14 cellular contexts compared by ENCODE assay signal in the genomic region with DNA sequence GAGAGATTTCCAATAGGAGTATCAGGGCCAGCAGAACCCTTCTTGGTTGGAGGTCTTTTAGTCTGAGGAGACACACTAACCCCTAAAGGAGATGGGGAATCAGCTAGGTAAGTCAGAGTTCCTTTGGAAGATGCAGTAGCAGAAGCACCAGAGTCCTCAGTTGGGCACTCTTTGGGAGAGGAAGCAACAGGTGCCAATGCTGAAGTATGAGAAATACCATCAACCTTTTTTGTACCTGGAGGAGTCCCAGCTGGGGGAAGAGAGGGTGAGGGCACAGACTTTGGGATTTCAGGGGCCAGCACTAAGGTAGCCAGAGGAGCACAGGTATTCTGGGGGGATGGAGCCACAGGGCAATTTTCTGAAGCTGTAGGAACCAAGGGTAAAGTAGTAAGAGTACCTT. TPM values are rescaled to one million over a fixed set of nuclear protein-coding genes. Genes with fewer than 3 reads are reported as not detected.
DNase-seq lines count a peak whose midpoint lies in the region; ATAC-seq, FAIRE-seq and TF ChIP-seq lines count a peak whose summit lies in the region.
"Had no signal": no experiment of that assay in that cellular context is flagged by ENCODE, and none has a peak within 500 bp of the region (broad histone marks: within the 10 kb centered on the region; RNA-seq: fewer than 3 reads in every experiment).

No MANE protein-coding gene starts in this region.

- H3K4me2 ChIP-seq in Loucy (ENCODE audit: low read depth, low read length, poor library complexity, severe bottlenecking), result peak overlapping the region; percentile 89
- H3K4me2 ChIP-seq in K562 (ENCODE audit: insufficient read depth, low read length), result no peak overlapping the region

- H3K4me1 ChIP-seq in Loucy (ENCODE audit: insufficient read depth, low read length, poor library complexity, severe bottlenecking) (peaks cover 62% of the 10 kb centered on the region), K562 (replicated peaks in 1 of 2; ENCODE audit: control insufficient read depth in 2 of 2, insufficient read depth in 2 of 2, low read length in 2 of 2) (peaks cover 28 to 44% of the 10 kb centered on the region in 2 experiments), skeletal muscle tissue (ENCODE audit: control insufficient read depth in 3 of 3, insufficient read depth in 3 of 3, low read length in 3 of 3) (peaks cover 64 to 73% (median 68%) of the 10 kb centered on the region in 3 donors), left lung (peaks cover 17 to 84% of the 10 kb centered on the region in 2 donors)

- H3K27me3 Mint-ChIP-seq in activated CD4-positive, alpha-beta T cell treated with anti-CD3 and anti-CD28 coated beads, Interleukin-2, amount 10 ng/mL, durations not matched to agents 24 days and 14 days, result no peaks in the 10 kb centered on the region

- no TSS peak for BruUV-seq in K562 (replicated peaks; lab: Mats Ljungman, UMichigan)

- H3K79me2 ChIP-seq in Loucy (ENCODE audit: insufficient read depth, low read length), result peaks cover 97% of the 10 kb centered on the region
- peaks cover 96% of the 10 kb centered on the region for H3K79me2 ChIP-seq in K562 (ENCODE audit: control insufficient read depth, insufficient read depth, low read length)

- H3K27ac Mint-ChIP-seq in activated CD4-positive, alpha-beta T cell treated with anti-CD3 and anti-CD28 coated beads, Interleukin-2, amount 10 ng/mL, durations not matched to agents 24 days and 14 days, result peak overlapping the region; percentile 72

- intact Hi-C loops in activated CD4-positive, alpha-beta T cell treated with anti-CD3 and anti-CD28 coated beads, Interleukin-2, amount 10 ng/mL, durations not matched to agents 24 days and 14 days (cut with micrococcal nuclease), result no loop called here
- intact Hi-C loops in K562 (cut with micrococcal nuclease), result no loop called here
- intact Hi-C loops in left lung (cut with DNase I), result no loop called here

- no peak for TF ChIP-seq POLR2A in K562 (conservative IDR thresholded peaks at IDR 0.05)

- H3K9ac ChIP-seq in Loucy (ENCODE audit: low read depth, low read length, poor library complexity, severe bottlenecking), result peak overlapping the region; percentile 7
- H3K9ac ChIP-seq in K562 (ENCODE audit: insufficient read depth in 1 of 2, low read depth in 2 of 2, low read length in 2 of 2), result peak overlapping the region; percentile 13 to 18; a peak in 1 of 4 replicates
- H3K9ac ChIP-seq in skeletal muscle tissue (ENCODE audit: low read depth in 1 of 3, low read length in 3 of 3), result peak overlapping the region in 2 of 3 donors; percentile 2 to 33

- H3K36me3 ChIP-seq in Loucy (ENCODE audit: insufficient read depth, low read length), result peaks cover 59% of the 10 kb centered on the region
- H3K36me3 ChIP-seq in K562 (ENCODE audit: control insufficient read depth, insufficient read depth, low read length), result peaks cover 96% of the 10 kb centered on the region
- peaks cover 25 to 36% (median 32%) of the 10 kb centered on the region in 3 donors for H3K36me3 ChIP-seq in skeletal muscle tissue (ENCODE audit: control insufficient read depth in 3 of 3, insufficient read depth in 3 of 3, low read length in 3 of 3)
- H3K36me3 ChIP-seq in left lung, result peaks cover 4 to 61% of the 10 kb centered on the region in 2 donors

- H3K4me3 ChIP-seq in Loucy (ENCODE audit: low read length, poor library complexity, severe bottlenecking), result peak overlapping the region; percentile 99
- no peak overlapping the region for H3K4me3 ChIP-seq in K562
- no peak overlapping the region for H3K4me3 ChIP-seq in skeletal muscle tissue (ENCODE audit: low read length in 3 of 3)
- H3K4me3 ChIP-seq in left lung, result no peak overlapping the region
- H3K4me3 ChIP-seq: heart right ventricle, PC-9 had no signal

- CTCF ChIA-PET in K562 (lab: Yijun Ruan, JAX; ENCODE audit: low intra/inter-chr PET ratio), result no interaction called here

- H3K4me3 Mint-ChIP-seq in activated CD4-positive, alpha-beta T cell treated with anti-CD3 and anti-CD28 coated beads, Interleukin-2, amount 10 ng/mL, durations not matched to agents 24 days and 14 days, result peak overlapping the region; percentile 6

- ATAC-seq in K562 (no peak), left lung (no peak), HG03108 (IDR thresholded peaks at IDR 0.05; ENCODE audit: unreplicated experiment) (no peak)
- ATAC-seq: heart right ventricle had no signal

- peaks cover 85% of the 10 kb centered on the region for H3K36me3 Mint-ChIP-seq in activated CD4-positive, alpha-beta T cell treated with anti-CD3 and anti-CD28 coated beads, Interleukin-2, amount 10 ng/mL, durations not matched to agents 24 days and 14 days (ENCODE audit: low read depth)

- POLR2A ChIA-PET in K562 (lab: Yijun Ruan, JAX), result interaction anchor here (0.6 to 4.6 kb wide), 4 partner anchors 9 to 74 kb away, joined by 3 to 32 read pairs (median 6); partner anchors contain the start of gene ATP5F1B

- H3K4me1 Mint-ChIP-seq in activated CD4-positive, alpha-beta T cell treated with anti-CD3 and anti-CD28 coated beads, Interleukin-2, amount 10 ng/mL, durations not matched to agents 24 days and 14 days, result peaks cover 74% of the 10 kb centered on the region

- TF ChIP-seq EP300 in K562 (IDR thresholded peaks at IDR 0.05; ENCODE audit: low read length), result no peak

- H3K27ac ChIP-seq in K562 (ENCODE audit: extremely low read depth, low read depth, low read length) (peak overlapping the region; percentile 33; the same call in 1 of the 3 replicates), skeletal muscle tissue (ENCODE audit: low read depth, low read length) (peak overlapping the region; percentile 4), left lung (no peak overlapping the region)

- no peaks in the 10 kb centered on the region for H3K9me3 Mint-ChIP-seq in activated CD4-positive, alpha-beta T cell treated with anti-CD3 and anti-CD28 coated beads, Interleukin-2, amount 10 ng/mL, durations not matched to agents 24 days and 14 days

- H2AFZ ChIP-seq in Loucy (ENCODE audit: low read length) (no peak overlapping the region), K562 (ENCODE audit: low read depth, low read length) (no peak overlapping the region)
- H2AFZ ChIP-seq: PC-9 had no signal

- H3K9me1 ChIP-seq in K562 (ENCODE audit: control insufficient read depth, insufficient read depth, low read length), result peaks cover 36% of the 10 kb centered on the region

- H4K20me1 ChIP-seq in Loucy (ENCODE audit: insufficient read depth, low read length, poor library complexity, severe bottlenecking), result peaks cover 98% of the 10 kb centered on the region
- peaks cover 73% of the 10 kb centered on the region for H4K20me1 ChIP-seq in K562 (replicated peaks; ENCODE audit: control insufficient read depth, insufficient read depth, low read length)

- no peaks in the 10 kb centered on the region for H3K9me2 ChIP-seq in Loucy (replicated peaks; ENCODE audit: low read depth, low read length)

- TF ChIP-seq CTCF in Loucy (conservative IDR thresholded peaks at IDR 0.05; ENCODE audit: low read length) (no peak), K562 (IDR thresholded peaks at IDR 0.05 in 2 of 3, conservative IDR thresholded peaks at IDR 0.05 in 1 of 3; ENCODE audit: insufficient read depth in 2 of 3, low read depth in 1 of 3, low read length in 3 of 3) (no peak), left lung (IDR thresholded peaks at IDR 0.05) (no peak)

- DNase-seq in activated CD4-positive, alpha-beta T cell treated with anti-CD3 and anti-CD28 coated beads, Interleukin-2, amount 10 ng/mL, durations not matched to agents 24 days and 14 days, result no peak
- DNase-seq in activated CD4-positive, alpha-beta T cell treated with anti-CD3 and anti-CD28 coated beads for 4 hours, result no peak
- no peak for DNase-seq in K562 (ENCODE audit: extremely low read depth in 1 of 4, low spot score in 3 of 4)
- no peak for DNase-seq in activated gamma-delta T cell (lab: John Stamatoyannopoulos, UW)
- DNase-seq in left lung, result no peak
- DNase-seq: effector memory CD4-positive, alpha-beta T cell; GDM1; heart right ventricle; NCI-H2081; PC-9 had no signal

- no peak for TF ChIP-seq RAD21 in K562 (CRISPR knock-in tag; conservative IDR thresholded peaks at IDR 0.05 in 1 of 2, IDR thresholded peaks at IDR 0.05 in 1 of 2)

- in situ Hi-C loops in K562 (cut with MboI), result no loop called here

- H3K27me3 ChIP-seq in Loucy (ENCODE audit: insufficient read depth, low read length, poor library complexity, severe bottlenecking), result no peaks in the 10 kb centered on the region
- no peaks in the 10 kb centered on the region for H3K27me3 ChIP-seq in K562 (ENCODE audit: control insufficient read depth in 2 of 2, insufficient read depth in 2 of 2, low read length in 2 of 2)
- H3K27me3 ChIP-seq in skeletal muscle tissue (ENCODE audit: control insufficient read depth in 3 of 3, insufficient read depth in 3 of 3, low read length in 3 of 3), result no peaks in the 10 kb centered on the region
- no peaks in the 10 kb centered on the region for H3K27me3 ChIP-seq in left lung
- H3K27me3 ChIP-seq: heart right ventricle had no signal

- H3K9me3 ChIP-seq in Loucy (ENCODE audit: insufficient read depth, low read depth, low read length) (no peaks in the 10 kb centered on the region), K562 (replicated peaks; ENCODE audit: control insufficient read depth, insufficient read depth, low read depth, low read length) (no peaks in the 10 kb centered on the region), skeletal muscle tissue (ENCODE audit: control insufficient read depth in 3 of 3, low read length in 3 of 3) (no peaks in the 10 kb centered on the region), left lung (no peaks in the 10 kb centered on the region)
- H3K9me3 ChIP-seq: heart right ventricle had no signal

- no peak for FAIRE-seq in K562 (lab: Jason Lieb, UNC)

- peaks cover 2% of the 10 kb centered on the region; the same call in 1 of the 2 replicates for H3F3A ChIP-seq in Loucy (ENCODE audit: low read depth)

RNA-seq across cellular contexts. Expression of gene NACA, which starts 6.0 kb away (rescaled TPM):
- 1,041 and 1,057 TPM in 2 replicates for total RNA-seq in activated CD4-positive, alpha-beta T cell treated with anti-CD3 and anti-CD28 coated beads, Interleukin-2, amount 10 ng/mL, durations not matched to agents 24 days and 14 days
- total RNA-seq in K562 (2011; cell fraction: chromatin; rRNA removed; ENCODE audit: low replicate concordance), result 132 and 260 TPM in 2 replicates
- total RNA-seq in K562 (2011; cell fraction: nucleolus; rRNA removed), result 93.4 and 98.8 TPM in 2 replicates
- total RNA-seq in K562 (2011; cell fraction: nucleoplasm; rRNA removed), result 176 and 303 TPM in 2 replicates
- total RNA-seq in K562 (2014; rRNA removed), result 1,508 and 1,729 TPM in 2 replicates
- total RNA-seq in K562 (2014; rRNA removed; fragmentation: Illumina TruSeq; extraction: Trizol), result 2,249 and 2,401 TPM in 2 replicates
- total RNA-seq in K562 (2015; rRNA removed; fragmentation: Illumina TruSeq; extraction: Trizol), result 2,051 and 2,139 TPM in 2 replicates
- 1,030 and 1,135 TPM in 2 replicates for total RNA-seq in K562 (2021)
- 1,225 and 1,538 TPM in 2 replicates for polyA plus RNA-seq in K562 (2011; rRNA removed)
- 364 and 765 TPM in 2 replicates for polyA plus RNA-seq in K562 (2011; cell fraction: cytosol; rRNA removed)
- polyA plus RNA-seq in K562 (2011; cell fraction: nucleus; rRNA removed), result 212 and 417 TPM in 2 replicates
- polyA plus RNA-seq in K562 (2012), result 1,935 and 2,376 TPM in 2 replicates
- polyA plus RNA-seq in K562 (2014; fragmentation: Illumina TruSeq; extraction: Trizol), result 1,591 and 1,645 TPM in 2 replicates
- polyA plus RNA-seq in K562 (2014; fragmentation: Nextera tagmentation; extraction: Ambion mirVana), result 1,000 to 10,000 TPM; 2,280 to 2,416 TPM
- polyA plus RNA-seq in K562 (2014; rRNA removed), result 1,506 and 1,626 TPM in 2 replicates
- 1,074 and 1,137 TPM in 2 replicates for polyA minus RNA-seq in K562 (2011; rRNA and poly(A)+ RNA removed)
- 239 and 257 TPM in 2 replicates for polyA minus RNA-seq in K562 (2011; cell fraction: cytosol; rRNA and poly(A)+ RNA removed)
- polyA minus RNA-seq in K562 (2011; cell fraction: nucleus; rRNA and poly(A)+ RNA removed), result 60.7 and 154 TPM in 2 replicates
- 910 TPM for total RNA-seq in skeletal muscle tissue
- total RNA-seq in left lung, result 100 to 1,000 TPM; 531 to 592 TPM

RNA-seq across cellular contexts. Expression of gene PTGES3, which starts 31.0 kb away (rescaled TPM):
- 351 and 357 TPM in 2 replicates for total RNA-seq in activated CD4-positive, alpha-beta T cell treated with anti-CD3 and anti-CD28 coated beads, Interleukin-2, amount 10 ng/mL, durations not matched to agents 24 days and 14 days
- total RNA-seq in K562 (2011; cell fraction: chromatin; rRNA removed; ENCODE audit: low replicate concordance), result 48.9 and 100 TPM in 2 replicates
- 50.0 and 54.2 TPM in 2 replicates for total RNA-seq in K562 (2011; cell fraction: nucleolus; rRNA removed)
- total RNA-seq in K562 (2011; cell fraction: nucleoplasm; rRNA removed), result 77.5 and 136 TPM in 2 replicates
- total RNA-seq in K562 (2014; rRNA removed), result 169 and 231 TPM in 2 replicates
- 280 and 322 TPM in 2 replicates for total RNA-seq in K562 (2014; rRNA removed; fragmentation: Illumina TruSeq; extraction: Trizol)
- 251 and 256 TPM in 2 replicates for total RNA-seq in K562 (2015; rRNA removed; fragmentation: Illumina TruSeq; extraction: Trizol)
- total RNA-seq in K562 (2021), result 441 and 454 TPM in 2 replicates
- 163 and 170 TPM in 2 replicates for polyA plus RNA-seq in K562 (2011; rRNA removed)
- polyA plus RNA-seq in K562 (2011; cell fraction: cytosol; rRNA removed), result 35.7 and 66.1 TPM in 2 replicates
- 35.8 and 51.1 TPM in 2 replicates for polyA plus RNA-seq in K562 (2011; cell fraction: nucleus; rRNA removed)
- 358 and 436 TPM in 2 replicates for polyA plus RNA-seq in K562 (2012)
- polyA plus RNA-seq in K562 (2014; fragmentation: Illumina TruSeq; extraction: Trizol), result 501 and 516 TPM in 2 replicates
- polyA plus RNA-seq in K562 (2014; fragmentation: Nextera tagmentation; extraction: Ambion mirVana), result 100 to 1,000 TPM; 163 to 185 TPM
- 213 and 263 TPM in 2 replicates for polyA plus RNA-seq in K562 (2014; rRNA removed)
- polyA minus RNA-seq in K562 (2011; rRNA and poly(A)+ RNA removed), result 140 and 159 TPM in 2 replicates
- 139 and 142 TPM in 2 replicates for polyA minus RNA-seq in K562 (2011; cell fraction: cytosol; rRNA and poly(A)+ RNA removed)
- polyA minus RNA-seq in K562 (2011; cell fraction: nucleus; rRNA and poly(A)+ RNA removed), result 24.8 and 39.2 TPM in 2 replicates
- total RNA-seq in skeletal muscle tissue, result 85.1 TPM
- total RNA-seq in left lung, result 100 to 1,000 TPM; 164 to 210 TPM

RNA-seq across cellular contexts. Expression of gene PRIM1, which starts 33.1 kb away (rescaled TPM):
- 69.2 and 74.0 TPM in 2 replicates for total RNA-seq in activated CD4-positive, alpha-beta T cell treated with anti-CD3 and anti-CD28 coated beads, Interleukin-2, amount 10 ng/mL, durations not matched to agents 24 days and 14 days
- 116 and 247 TPM in 2 replicates for total RNA-seq in K562 (2011; cell fraction: chromatin; rRNA removed; ENCODE audit: low replicate concordance)
- 59.5 and 64.6 TPM in 2 replicates for total RNA-seq in K562 (2011; cell fraction: nucleolus; rRNA removed)
- total RNA-seq in K562 (2011; cell fraction: nucleoplasm; rRNA removed), result 79.8 and 102 TPM in 2 replicates
- total RNA-seq in K562 (2014; rRNA removed) (65.1 and 67.2 TPM in 2 replicates), K562 (2014; rRNA removed; fragmentation: Illumina TruSeq; extraction: Trizol) (149 and 170 TPM in 2 replicates), K562 (2015; rRNA removed; fragmentation: Illumina TruSeq; extraction: Trizol) (119 and 124 TPM in 2 replicates), K562 (2021) (82.2 and 83.9 TPM in 2 replicates), skeletal muscle tissue (14.6 TPM), left lung (10 to 100 TPM in 1 of 2 donors, 1 to 10 TPM in 1; 7.2 to 13.6 TPM)
- polyA plus RNA-seq in K562 (2011; rRNA removed) (95.7 and 140 TPM in 2 replicates), K562 (2014; fragmentation: Illumina TruSeq; extraction: Trizol) (148 and 152 TPM in 2 replicates), K562 (2014; fragmentation: Nextera tagmentation; extraction: Ambion mirVana) (100 to 1,000 TPM; 175 to 179 TPM), K562 (2014; rRNA removed) (105 and 109 TPM in 2 replicates)
- polyA plus RNA-seq in K562 (2011; cell fraction: cytosol; rRNA removed), result 65.5 and 79.1 TPM in 2 replicates
- polyA plus RNA-seq in K562 (2011; cell fraction: nucleus; rRNA removed), result 48.2 and 74.4 TPM in 2 replicates
- polyA plus RNA-seq in K562 (2012), result 70.3 and 108 TPM in 2 replicates
- 172 TPM in 2 replicates for polyA minus RNA-seq in K562 (2011; rRNA and poly(A)+ RNA removed)
- 31.9 and 46.5 TPM in 2 replicates for polyA minus RNA-seq in K562 (2011; cell fraction: cytosol; rRNA and poly(A)+ RNA removed)
- polyA minus RNA-seq in K562 (2011; cell fraction: nucleus; rRNA and poly(A)+ RNA removed), result 44.2 and 85.0 TPM in 2 replicates

RNA-seq across cellular contexts. Expression of gene HSD17B6, which starts 44.1 kb away (rescaled TPM):
- total RNA-seq in activated CD4-positive, alpha-beta T cell treated with anti-CD3 and anti-CD28 coated beads, Interleukin-2, amount 10 ng/mL, durations not matched to agents 24 days and 14 days, result 1.3 and 2.4 TPM in 2 replicates
- total RNA-seq in K562 (2011; cell fraction: chromatin; rRNA removed; ENCODE audit: low replicate concordance), result 0.72 and 1.5 TPM in 2 replicates
- 0.66 and 0.83 TPM in 2 replicates for total RNA-seq in K562 (2011; cell fraction: nucleolus; rRNA removed)
- 3.8 and 4.6 TPM in 2 replicates for total RNA-seq in K562 (2011; cell fraction: nucleoplasm; rRNA removed)
- 0.94 and 1.1 TPM in 2 replicates for total RNA-seq in K562 (2014; rRNA removed)
- total RNA-seq in K562 (2014; rRNA removed; fragmentation: Illumina TruSeq; extraction: Trizol), result 0.99 and 1.1 TPM in 2 replicates
- total RNA-seq in K562 (2015; rRNA removed; fragmentation: Illumina TruSeq; extraction: Trizol), result 0.47 and 1.1 TPM in 2 replicates
- total RNA-seq in K562 (2021), result 0.85 and 1.3 TPM in 2 replicates
- 1.4 and 1.7 TPM in 2 replicates for polyA plus RNA-seq in K562 (2011; rRNA removed)
- 0.25 and 0.47 TPM in 2 replicates for polyA plus RNA-seq in K562 (2011; cell fraction: cytosol; rRNA removed)
- polyA plus RNA-seq in K562 (2011; cell fraction: nucleus; rRNA removed), result 0.29 and 0.53 TPM in 2 replicates
- 0.66 and 1.1 TPM in 2 replicates for polyA plus RNA-seq in K562 (2012)
- 0.64 and 0.83 TPM in 2 replicates for polyA plus RNA-seq in K562 (2014; fragmentation: Illumina TruSeq; extraction: Trizol)
- polyA plus RNA-seq in K562 (2014; fragmentation: Nextera tagmentation; extraction: Ambion mirVana), result under 1 TPM; 0.53 to 0.94 TPM
- 0.40 and 0.84 TPM in 2 replicates for polyA plus RNA-seq in K562 (2014; rRNA removed)
- polyA minus RNA-seq in K562 (2011; rRNA and poly(A)+ RNA removed), result 0.53 and 1.1 TPM in 2 replicates
- polyA minus RNA-seq in K562 (2011; cell fraction: cytosol; rRNA and poly(A)+ RNA removed), result not detected in 2 replicates
- not detected in 2 replicates for polyA minus RNA-seq in K562 (2011; cell fraction: nucleus; rRNA and poly(A)+ RNA removed)
- not detected for total RNA-seq in skeletal muscle tissue
- total RNA-seq in left lung, result 10 to 100 TPM; 40.7 to 63.0 TPM
- total RNA-seq: mononuclear cell had no signal

Comparison
In these comparisons a context has a peak if more than half of its experiments do, and no peak if none do; other contexts are left out.
1. H3K27ac ChIP-seq: peak in K562 (single experiment) and skeletal muscle tissue (single experiment); none in left lung (0 of 2).
2. Peak in every context shown above with its lines, with median percentiles within 50 percentile points of each other: H3K9ac ChIP-seq.